ENCODE assay signal across 7 cellular contexts in the genomic region with DNA sequence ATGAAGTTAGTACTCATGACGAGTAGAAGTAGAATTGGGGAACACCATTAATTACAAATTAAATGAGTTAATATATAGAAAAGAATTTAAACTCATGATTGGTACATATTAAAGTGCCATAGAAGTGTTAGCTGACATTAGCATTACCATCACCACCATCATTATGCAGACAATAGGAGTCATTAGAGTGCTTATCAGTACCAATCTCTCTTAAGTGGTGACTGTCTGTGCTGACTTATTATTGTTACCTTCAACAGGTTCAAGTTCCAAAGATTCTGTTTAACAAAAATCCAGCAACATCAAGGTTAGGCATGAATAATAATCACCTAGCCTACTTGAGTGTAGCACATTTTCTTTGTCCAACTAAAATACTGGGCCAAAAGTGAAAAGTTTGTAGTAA.
"Had no signal": no experiment of that assay in that cellular context is flagged by ENCODE, and none has a peak within 500 bp of the region (broad histone marks: within the 10 kb centered on the region; RNA-seq: fewer than 3 reads in every experiment).

No MANE protein-coding gene starts in this region.

- FAIRE-seq: H1, H54, HTR-8/SVneo had no signal

- DNase-seq: GM23248, H9, HCEC 1CT, KBM-7 had no signal
